10 cellular contexts compared by ENCODE assay signal in the genomic region with DNA sequence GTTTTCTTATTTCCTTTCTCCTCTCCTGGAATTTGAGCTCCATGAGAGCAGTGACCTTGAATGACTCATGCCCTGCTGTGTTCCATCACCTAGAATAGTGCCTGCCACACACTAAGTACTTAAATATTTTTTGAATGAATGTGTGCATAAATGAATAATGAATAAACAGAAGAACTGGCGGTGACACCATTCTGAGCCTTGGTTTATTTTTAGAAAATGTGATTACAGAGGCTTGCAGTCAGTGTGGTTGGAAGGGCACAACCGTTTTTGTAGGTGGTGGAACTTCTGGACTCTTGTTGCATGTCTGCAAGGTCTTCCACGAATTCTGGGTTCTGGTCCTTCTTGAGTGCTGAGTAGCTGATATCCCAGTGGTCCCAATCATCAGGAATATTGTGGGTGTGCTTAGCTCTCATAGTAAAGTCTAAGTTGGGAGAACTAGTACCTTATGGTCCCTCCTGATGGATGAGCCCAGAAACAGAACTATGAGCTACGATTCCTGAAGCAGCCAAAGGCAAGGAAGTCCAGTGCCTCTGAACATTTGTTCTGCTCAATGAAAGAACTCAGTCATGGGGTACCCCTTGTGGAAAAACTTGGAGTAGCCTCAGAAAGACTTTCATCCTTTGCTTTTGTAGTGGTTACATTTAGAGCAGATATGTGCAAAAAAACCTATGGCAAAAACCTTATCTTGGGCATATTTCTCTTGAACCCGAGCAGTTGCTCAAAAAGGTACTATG. TPM values are rescaled to one million over a fixed set of nuclear protein-coding genes. Genes with fewer than 3 reads are reported as not detected.
DNase-seq lines count a peak whose midpoint lies in the region; ATAC-seq, FAIRE-seq and TF ChIP-seq lines count a peak whose summit lies in the region.
"Had no signal": no experiment of that assay in that cellular context is flagged by ENCODE, and none has a peak within 500 bp of the region (broad histone marks: within the 10 kb centered on the region; RNA-seq: fewer than 3 reads in every experiment).

No MANE protein-coding gene starts in this region.

- H3K9me3 ChIP-seq in cardiac muscle cell (ENCODE audit: low read depth) (no peaks in the 10 kb centered on the region), small intestine (ENCODE audit: control insufficient read depth, low read depth) (no peaks in the 10 kb centered on the region)

- no peak for TF ChIP-seq CTCF in WTC11 (IDR thresholded peaks at IDR 0.05)
- TF ChIP-seq CTCF in cardiac muscle cell (IDR thresholded peaks at IDR 0.05; ENCODE audit: low read depth, low read length), result peak; percentile 20

- CTCF ChIA-PET in WTC11 (lab: Charles Lee), result interaction anchor here (0.9 kb wide), 1 partner anchor 30 kb away, joined by 3 read pairs; no protein-coding TSS in a partner anchor

- FAIRE-seq in small intestine (lab: Jason Lieb, UNC), result no peak

- WGBS in small intestine, 3 donors, result 49 to 61% (median 49%) methylated on average over 5 of the region's 5 CpGs

- DNase-seq in HCEC 1CT, result peak; percentile 100
- no peak for DNase-seq in WTC11 (ENCODE audit: low spot score)
- peak; percentile 14 to 92 for DNase-seq in cardiac muscle cell (ENCODE audit: low read depth in 1 of 2, low spot score in 1 of 2)
- DNase-seq in small intestine, result peak; percentile 85
- no peak for DNase-seq in activated CD4-positive, CD25-positive, alpha-beta regulatory T cell treated with anti-CD3 and anti-CD28 coated beads, Interleukin-2, amount 50 U/mL, for 72 hours
- DNase-seq in nucleus accumbens (lab: John Stamatoyannopoulos, UW), result no peak
- DNase-seq: activated CD4-positive, alpha-beta memory T cell treated with anti-CD3 and anti-CD28 coated beads for 36 hours; effector memory CD8-positive, alpha-beta T cell had no signal

- POLR2A ChIA-PET in WTC11 (lab: Charles Lee), result no interaction called here

- H3K4me3 Mint-ChIP-seq in WTC11, result no peak overlapping the region
- H3K4me3 Mint-ChIP-seq: activated CD4-positive, alpha-beta memory T cell treated with anti-CD3 and anti-CD28 coated beads for 36 hours; effector memory CD8-positive, alpha-beta T cell had no signal

- H3K27me3 Mint-ChIP-seq in WTC11 (ENCODE audit: low read depth), result no peaks in the 10 kb centered on the region

- peaks cover 42% of the 10 kb centered on the region for H3K4me1 Mint-ChIP-seq in WTC11

- no peaks in the 10 kb centered on the region for H3K36me3 Mint-ChIP-seq in WTC11
- H3K36me3 Mint-ChIP-seq: activated CD4-positive, alpha-beta memory T cell treated with anti-CD3 and anti-CD28 coated beads for 36 hours had no signal

- H3K27me3 ChIP-seq in cardiac muscle cell (peaks cover 3% of the 10 kb centered on the region), small intestine (ENCODE audit: control insufficient read depth in 2 of 2, insufficient read depth in 2 of 2, low read length in 2 of 2) (no peaks in the 10 kb centered on the region)

- ATAC-seq in WTC11 (no peak), HG03097 (IDR thresholded peaks at IDR 0.05; ENCODE audit: low FRiP score, unreplicated experiment) (no peak), GM21390 (IDR thresholded peaks at IDR 0.05; ENCODE audit: unreplicated experiment) (no peak)
- ATAC-seq: effector memory CD8-positive, alpha-beta T cell had no signal

- H3K4me3 ChIP-seq in cardiac muscle cell (no peak overlapping the region), small intestine (ENCODE audit: low read depth in 1 of 2, low read length in 2 of 2) (no peak overlapping the region)

- no peak overlapping the region for H3K27ac Mint-ChIP-seq in WTC11
- H3K27ac Mint-ChIP-seq: activated CD4-positive, alpha-beta memory T cell treated with anti-CD3 and anti-CD28 coated beads for 36 hours; effector memory CD8-positive, alpha-beta T cell had no signal

- H3K4me1 ChIP-seq in cardiac muscle cell (ENCODE audit: low read depth) (peaks cover 6% of the 10 kb centered on the region), small intestine (ENCODE audit: control insufficient read depth in 2 of 2, insufficient read depth in 1 of 2, low read depth in 1 of 2, low read length in 1 of 2) (peaks cover 2 to 4% of the 10 kb centered on the region in 2 donors)

- H3K27ac ChIP-seq in cardiac muscle cell, result no peak overlapping the region
- H3K27ac ChIP-seq in small intestine (ENCODE audit: low read depth in 1 of 2, low read length in 1 of 2), result peak overlapping the region in 1 of 2 donors; percentile 35

- H3K36me3 ChIP-seq in cardiac muscle cell (no peaks in the 10 kb centered on the region), small intestine (ENCODE audit: control insufficient read depth in 2 of 2, insufficient read depth in 2 of 2, low read length in 2 of 2) (no peaks in the 10 kb centered on the region)

- H3K9me3 Mint-ChIP-seq in WTC11, result peaks cover 3% of the 10 kb centered on the region; the same call in 1 of the 2 replicates
- H3K9me3 Mint-ChIP-seq: activated CD4-positive, alpha-beta memory T cell treated with anti-CD3 and anti-CD28 coated beads for 36 hours; effector memory CD8-positive, alpha-beta T cell had no signal

TF ChIP-seq in WTC11, 78 proteins besides CTCF, POLR2A, EP300 and RAD21:
- TF ChIP-seq SMAD4 (CRISPR knock-in tag; IDR thresholded peaks at IDR 0.05), result no peak
- 0 out of 2 replicates have a peak, but pooled peaks have one; percentile 5 for TF ChIP-seq GABPB1 (CRISPR knock-in tag; IDR thresholded peaks at IDR 0.05)

RNA-seq across cellular contexts. Expression of gene BHLHE41, which starts 28.8 kb away (rescaled TPM):
- total RNA-seq in WTC11 (2021) (5.9 to 7.6 TPM (median 6.7 TPM) in 3 replicates), cardiac muscle cell (0.24 and 1.3 TPM in 2 replicates)
- polyA plus RNA-seq in cardiac muscle cell (0.46 and 0.77 TPM in 2 replicates), small intestine (1 to 10 TPM in 1 of 3 donors, under 1 TPM in 2; 0.54 to 1.4 (median 0.67) TPM)
- total RNA-seq: activated CD4-positive, alpha-beta memory T cell treated with anti-CD3 and anti-CD28 coated beads for 36 hours had no signal

RNA-seq across cellular contexts. Expression of gene SSPN, which starts 41.8 kb away (rescaled TPM):
- total RNA-seq in WTC11 (2021) (1.8 to 2.5 TPM (median 1.9 TPM) in 3 replicates), cardiac muscle cell (4.0 and 9.2 TPM in 2 replicates)
- polyA plus RNA-seq in cardiac muscle cell (1.4 and 3.5 TPM in 2 replicates), small intestine (1 to 10 TPM in 1 of 3 donors, under 1 TPM in 2; 0.67 to 2.6 (median 0.81) TPM)
- total RNA-seq: activated CD4-positive, alpha-beta memory T cell treated with anti-CD3 and anti-CD28 coated beads for 36 hours had no signal

Comparison
In these comparisons a context has a peak if more than half of its experiments do, and no peak if none do; other contexts are left out.
1. DNase-seq: peak in HCEC 1CT (single experiment), cardiac muscle cell (2 of 2) and small intestine (single experiment); none in WTC11 (single experiment), activated CD4-positive, CD25-positive, alpha-beta regulatory T cell treated with anti-CD3 and anti-CD28 coated beads, Interleukin-2, amount 50 U/mL, for 72 hours (single experiment) and nucleus accumbens (0 of 56).